Comparison of ENCODE assay signal across 8 cellular contexts in genomic region chr12:121530600-121531355, GRCh38.
DNase-seq lines count a peak whose midpoint lies in the region; TF ChIP-seq lines count a peak whose summit lies in the region.

No MANE protein-coding gene starts in this region.

- peak; percentile 38 for DNase-seq in AG09319 (ENCODE audit: extremely low read depth, low read depth)
- DNase-seq in HCEC 1CT = peak; percentile 45
- peak; percentile 45 to 80 (median 58) for DNase-seq in T-helper 1 cell
- DNase-seq in amniotic epithelial cell (ENCODE audit: low read depth) = peak; percentile 76
- peak; percentile 83 for DNase-seq in islet precursor cell
- DNase-seq in stimulated activated CD8-positive, alpha-beta memory T cell treated with anti-CD3 and anti-CD28 coated beads, Interleukin-12 subunit alpha, Interleukin-12 subunit beta, amount 100 ng/mL, for 4 hours (ENCODE audit: low read depth) = peak; percentile 66
- DNase-seq in NCI-H1417 treated with DMSO at 0.1 percent for 48 hours (lab: John Stamatoyannopoulos, UW) = no peak
- no peak for DNase-seq in NCI-H2196 treated with DMSO at 0.1 percent for 48 hours (lab: John Stamatoyannopoulos, UW; ENCODE audit: unreplicated experiment)

- no peak for TF ChIP-seq CTCF in AG09319 (IDR thresholded peaks at IDR 0.05; ENCODE audit: low read depth, low read length)

Comparison
In these comparisons a context has a peak if more than half of its experiments do, and no peak if none do; other contexts are left out.
1. DNase-seq: peak in AG09319 (single experiment), HCEC 1CT (single experiment), T-helper 1 cell (5 of 5), amniotic epithelial cell (single experiment), islet precursor cell (single experiment) and stimulated activated CD8-positive, alpha-beta memory T cell treated with anti-CD3 and anti-CD28 coated beads, Interleukin-12 subunit alpha, Interleukin-12 subunit beta, amount 100 ng/mL, for 4 hours (single experiment); none in NCI-H1417 treated with DMSO at 0.1 percent for 48 hours (single experiment) and NCI-H2196 treated with DMSO at 0.1 percent for 48 hours (single experiment).